Comparison of ENCODE assay signal across 8 cellular contexts in genomic region chr6:33276864-33277662, GRCh38. TPM values are rescaled to one million over a fixed set of nuclear protein-coding genes. Genes with fewer than 3 reads are reported as not detected.
A peak's percentile ranks its signal among the peaks of the same experiment; 100 is the strongest.
DNase-seq lines count a peak whose midpoint lies in the region; ATAC-seq, FAIRE-seq and TF ChIP-seq lines count a peak whose summit lies in the region.

TSS of gene B3GALT4 (plus strand) at chr6:33277123. CDS start at chr6:33277420, 297 bp downstream.

- DNase-seq in CD8-positive, alpha-beta T cell, result peak; percentile 28 to 83 (median 62)
- DNase-seq in GM19239 (ENCODE audit: insufficient read length, low spot score), result no peak
- peak; percentile 87 to 91 (median 90) for DNase-seq in Peyer's patch
- peak; percentile 45 for DNase-seq in fibroblast of peridontal ligament (ENCODE audit: extremely low read depth)
- DNase-seq in naive thymus-derived CD8-positive, alpha-beta T cell, result peak; percentile 37 to 78 (median 64)

- peaks cover 27% of the 10 kb centered on the region for H3K36me3 ChIP-seq in CD8-positive, alpha-beta T cell (ENCODE audit: insufficient read depth, low read length)
- peaks cover 0 to 40% (median 0%) of the 10 kb centered on the region in 3 donors for H3K36me3 ChIP-seq in Peyer's patch
- H3K36me3 ChIP-seq in subcutaneous abdominal adipose tissue (ENCODE audit: control insufficient read depth in 5 of 5, insufficient read depth in 5 of 5, low read length in 5 of 5), result peaks cover 4 to 73% (median 63%) of the 10 kb centered on the region in 5 donors

- peaks cover 61% of the 10 kb centered on the region for H3K4me1 ChIP-seq in CD8-positive, alpha-beta T cell (ENCODE audit: insufficient read depth, low read length)
- H3K4me1 ChIP-seq in Peyer's patch (peaks cover 0 to 56% (median 21%) of the 10 kb centered on the region in 4 donors), subcutaneous abdominal adipose tissue (ENCODE audit: control insufficient read depth in 5 of 5, insufficient read depth in 5 of 5, low read length in 5 of 5) (peaks cover 6 to 78% (median 58%) of the 10 kb centered on the region in 5 donors)

- intact Hi-C loops in CD8-positive, alpha-beta T cell (cut with DNase I, micrococcal nuclease), result loop anchor here (1.0 to 10.0 kb wide), 5 partner anchors 12 to 1102 kb away; partner anchors contain the start of genes PFDN6 (in 2 of the 2), WDR46 (in 2 of the 2), AGPAT1 (in 1 of the 2) and CUTA (in 1 of the 2)

- peak within 1 kb of the TSS; percentile 93 for H3K4me3 ChIP-seq in CD8-positive, alpha-beta T cell (ENCODE audit: low read depth, low read length)
- H3K4me3 ChIP-seq in Peyer's patch (peak within 1 kb of the TSS; percentile 66 to 84 (median 71)), subcutaneous abdominal adipose tissue (ENCODE audit: low read depth in 1 of 5, low read length in 5 of 5) (peak within 1 kb of the TSS; percentile 68 to 85 (median 77))

- H3K27me3 ChIP-seq in CD8-positive, alpha-beta T cell (ENCODE audit: insufficient read depth, low read length), result no peaks in the 10 kb centered on the region
- H3K27me3 ChIP-seq in Peyer's patch, result no peaks in the 10 kb centered on the region
- no peaks in the 10 kb centered on the region for H3K27me3 ChIP-seq in subcutaneous abdominal adipose tissue (ENCODE audit: control insufficient read depth in 5 of 5, insufficient read depth in 4 of 5, low read length in 5 of 5)

- TF ChIP-seq POLR2A in Peyer's patch (IDR thresholded peaks at IDR 0.05), result peak; percentile 70 to 88

- H3K36me3 Mint-ChIP-seq in CD8-positive, alpha-beta T cell, result peaks cover 78% of the 10 kb centered on the region
- H3K36me3 Mint-ChIP-seq in activated T-helper 17 cell treated with anti-CD3 and anti-CD28 coated beads, Interleukin-2, amount 50 U/mL, for 72 hours (ENCODE audit: low read depth), result peaks cover 76% of the 10 kb centered on the region
- peaks cover 0 to 66% (median 2%) of the 10 kb centered on the region in 3 donors for H3K36me3 Mint-ChIP-seq in naive thymus-derived CD8-positive, alpha-beta T cell

- peak within 1 kb of the TSS; percentile 92 for H3K27ac Mint-ChIP-seq in CD8-positive, alpha-beta T cell
- H3K27ac Mint-ChIP-seq in activated T-helper 17 cell treated with anti-CD3 and anti-CD28 coated beads, Interleukin-2, amount 50 U/mL, for 72 hours, result peak within 1 kb of the TSS; percentile 96
- H3K27ac Mint-ChIP-seq in naive thymus-derived CD8-positive, alpha-beta T cell, result peak within 1 kb of the TSS; percentile 72 to 97 (median 94)

- ATAC-seq in CD8-positive, alpha-beta T cell, result peak; percentile 67
- peak; percentile 50 for ATAC-seq in HG03460 (IDR thresholded peaks at IDR 0.05; ENCODE audit: unreplicated experiment)
- peak; percentile 79 for ATAC-seq in activated T-helper 17 cell treated with anti-CD3 and anti-CD28 coated beads, Interleukin-2, amount 50 U/mL, for 72 hours (replicated peaks)
- peak; percentile 72 to 76 for ATAC-seq in naive thymus-derived CD8-positive, alpha-beta T cell

- H3K4me1 Mint-ChIP-seq in CD8-positive, alpha-beta T cell (ENCODE audit: low read depth), result peaks cover 71% of the 10 kb centered on the region
- peaks cover 26% of the 10 kb centered on the region for H3K4me1 Mint-ChIP-seq in activated T-helper 17 cell treated with anti-CD3 and anti-CD28 coated beads, Interleukin-2, amount 50 U/mL, for 72 hours
- peaks cover 34 to 80% (median 77%) of the 10 kb centered on the region in 4 donors for H3K4me1 Mint-ChIP-seq in naive thymus-derived CD8-positive, alpha-beta T cell

- POLR2A ChIA-PET in CD8-positive, alpha-beta T cell (lab: Charles Lee), result interaction anchor here (0.8 to 5.3 kb wide), 26 partner anchors 10 to 305 kb away, joined by 3 to 48 read pairs (median 4); partner anchors contain the start of genes CUTA, PFDN6, RGL2 and RING1
- POLR2A ChIA-PET in naive thymus-derived CD8-positive, alpha-beta T cell (lab: Charles Lee), result interaction anchor here (0.6 to 5.1 kb wide), 29 partner anchors 8 to 432 kb away, joined by 3 to 128 read pairs (median 6); partner anchors contain the start of genes CUTA, PFDN6, PHF1 and PSMB9

- TF ChIP-seq CTCF in CD8-positive, alpha-beta T cell (IDR thresholded peaks at IDR 0.05), result peak; percentile 55
- TF ChIP-seq CTCF in Peyer's patch (IDR thresholded peaks at IDR 0.05), result peak in 5 of 6 experiments; percentile 46 to 65 (median 52)

- peak; percentile 45 for FAIRE-seq in GM19239 (lab: Jason Lieb, UNC)

- no peaks in the 10 kb centered on the region for H3K27me3 Mint-ChIP-seq in CD8-positive, alpha-beta T cell (ENCODE audit: low read depth)
- no peaks in the 10 kb centered on the region for H3K27me3 Mint-ChIP-seq in activated T-helper 17 cell treated with anti-CD3 and anti-CD28 coated beads, Interleukin-2, amount 50 U/mL, for 72 hours
- no peaks in the 10 kb centered on the region for H3K27me3 Mint-ChIP-seq in naive thymus-derived CD8-positive, alpha-beta T cell

- H3K9ac ChIP-seq in subcutaneous abdominal adipose tissue (ENCODE audit: low read length in 5 of 5), result peak within 1 kb of the TSS; percentile 67 to 82 (median 75)

- CTCF ChIA-PET in CD8-positive, alpha-beta T cell (lab: Charles Lee), result interaction anchor here (0.7 to 5.4 kb wide), 8 partner anchors 11 to 80 kb away, joined by 3 to 34 read pairs (median 4); partner anchors contain the start of genes PFDN6, RGL2 and WDR46

- peak within 1 kb of the TSS; percentile 79 for H3K27ac ChIP-seq in CD8-positive, alpha-beta T cell (ENCODE audit: low read depth, low read length)
- peak within 1 kb of the TSS; percentile 88 to 97 (median 90) for H3K27ac ChIP-seq in Peyer's patch
- H3K27ac ChIP-seq in subcutaneous abdominal adipose tissue (ENCODE audit: low read depth, low read length), result peak within 1 kb of the TSS; percentile 71

- peak within 1 kb of the TSS; percentile 89 for H3K4me3 Mint-ChIP-seq in CD8-positive, alpha-beta T cell
- peak within 1 kb of the TSS; percentile 88 for H3K4me3 Mint-ChIP-seq in activated T-helper 17 cell treated with anti-CD3 and anti-CD28 coated beads, Interleukin-2, amount 50 U/mL, for 72 hours
- peak within 1 kb of the TSS; percentile 88 to 96 (median 92) for H3K4me3 Mint-ChIP-seq in naive thymus-derived CD8-positive, alpha-beta T cell

- no peaks in the 10 kb centered on the region for H3K9me3 Mint-ChIP-seq in CD8-positive, alpha-beta T cell
- no peaks in the 10 kb centered on the region for H3K9me3 Mint-ChIP-seq in activated T-helper 17 cell treated with anti-CD3 and anti-CD28 coated beads, Interleukin-2, amount 50 U/mL, for 72 hours
- H3K9me3 Mint-ChIP-seq in naive thymus-derived CD8-positive, alpha-beta T cell, result no peaks in the 10 kb centered on the region

- H3K9me3 ChIP-seq in CD8-positive, alpha-beta T cell (ENCODE audit: low read length), result no peaks in the 10 kb centered on the region
- H3K9me3 ChIP-seq in Peyer's patch (no peaks in the 10 kb centered on the region), subcutaneous abdominal adipose tissue (ENCODE audit: control insufficient read depth in 5 of 5, low read length in 5 of 5) (no peaks in the 10 kb centered on the region)

RNA-seq across cellular contexts. Expression of gene B3GALT4, which starts in this region (rescaled TPM):
- 1 to 10 TPM; 7.9 to 8.8 TPM for total RNA-seq in CD8-positive, alpha-beta T cell
- 10 to 100 TPM in 3 of 4 donors, 1 to 10 TPM in 1; 8.3 to 33.1 (median 28.5) TPM for total RNA-seq in Peyer's patch
- total RNA-seq in activated T-helper 17 cell treated with anti-CD3 and anti-CD28 coated beads, Interleukin-2, amount 50 U/mL, for 72 hours, result 1 to 10 TPM; 4.0 to 5.8 TPM
- 10 to 100 TPM; 37.8 to 41.9 TPM for total RNA-seq in naive thymus-derived CD8-positive, alpha-beta T cell
- polyA plus RNA-seq in naive thymus-derived CD8-positive, alpha-beta T cell, result 10 to 100 TPM; 14.5 to 20.4 (median 18.7) TPM
